8 cellular contexts compared by ENCODE assay signal in genomic region chr6:117264487-117265424, GRCh38. TPM values are rescaled to one million over a fixed set of nuclear protein-coding genes. Genes with fewer than 3 reads are reported as not detected.
DNase-seq lines count a peak whose midpoint lies in the region; ATAC-seq, FAIRE-seq and TF ChIP-seq lines count a peak whose summit lies in the region.

No MANE protein-coding gene starts in this region.

- FAIRE-seq in urothelium cell line (lab: Jason Lieb, UNC), result no peak

- TF ChIP-seq CTCF in breast epithelium (IDR thresholded peaks at IDR 0.05) (no peak), lower lobe of right lung (IDR thresholded peaks at IDR 0.05) (no peak)

- no peak for ATAC-seq in Right ventricle myocardium inferior
- peak; percentile 37 for ATAC-seq in HG03520 (IDR thresholded peaks at IDR 0.05; ENCODE audit: unreplicated experiment)
- peak; percentile 39 to 50 for ATAC-seq in lower lobe of right lung

- H3K4me3 ChIP-seq in breast epithelium (peak overlapping the region; percentile 26 to 69 (median 45)), lower lobe of right lung (peak overlapping the region; percentile 46)

- peaks cover 0 to 5% of the 10 kb centered on the region in 2 donors for H3K4me1 ChIP-seq in breast epithelium
- peaks cover 22% of the 10 kb centered on the region for H3K4me1 ChIP-seq in lower lobe of right lung

- peak; percentile 42 for DNase-seq in Right ventricle myocardium inferior (ENCODE audit: missing footprints)
- DNase-seq in cardiac septum (ENCODE audit: low spot score), result no peak
- DNase-seq in breast epithelium (ENCODE audit: low spot score in 2 of 2), result no peak
- no peak for DNase-seq in lower lobe of right lung
- DNase-seq in urothelium cell line (ENCODE audit: low spot score), result peak; percentile 37
- DNase-seq in H4 (ENCODE audit: low spot score), result no peak
- DNase-seq in effector CD4-positive, alpha-beta T cell, result no peak

- intact Hi-C loops in Right ventricle myocardium inferior (cut with DNase I) (loop anchor here (5.0 kb wide), 1 partner anchor 382 kb away; no protein-coding TSS in a partner anchor), cardiac septum (cut with DNase I) (loop anchor here (5.0 to 10.0 kb wide), 4 partner anchors 67 to 290 kb away; no protein-coding TSS in a partner anchor), breast epithelium (cut with DNase I; ENCODE audit: low total_unique reads) (loop anchor here (5.0 kb wide), 1 partner anchor 833 kb away; no protein-coding TSS in a partner anchor), lower lobe of right lung (cut with DNase I) (no loop called here)

- no peak overlapping the region for H3K27ac ChIP-seq in breast epithelium
- no peak overlapping the region for H3K27ac ChIP-seq in lower lobe of right lung

- H3K27me3 ChIP-seq in breast epithelium (peaks cover 0 to 86% of the 10 kb centered on the region in 2 donors), lower lobe of right lung (ENCODE audit: low read depth) (peaks cover 78% of the 10 kb centered on the region)

- H3K36me3 ChIP-seq in breast epithelium (no peaks in the 10 kb centered on the region), lower lobe of right lung (no peaks in the 10 kb centered on the region)

- H3K9me3 ChIP-seq in breast epithelium (no peaks in the 10 kb centered on the region), lower lobe of right lung (no peaks in the 10 kb centered on the region)

- TF ChIP-seq POLR2A in breast epithelium (IDR thresholded peaks at IDR 0.05), result no peak

RNA-seq across cellular contexts. Expression of gene VGLL2, which starts 0.6 kb away (rescaled TPM):
- total RNA-seq in Right ventricle myocardium inferior, result not detected
- total RNA-seq in cardiac septum, result 38.1 TPM
- total RNA-seq in breast epithelium, result not detected
- total RNA-seq in lower lobe of right lung, result not detected
- 0.08 and 0.50 TPM in 2 replicates for total RNA-seq in H4 (2014; rRNA removed; shearing (Covaris generic))

Comparison
In these comparisons a context has a peak if more than half of its experiments do, and no peak if none do; other contexts are left out.
1. DNase-seq: peak in Right ventricle myocardium inferior (single experiment) and urothelium cell line (single experiment); none in cardiac septum (single experiment), breast epithelium (0 of 2), lower lobe of right lung (single experiment), H4 (single experiment) and effector CD4-positive, alpha-beta T cell (single experiment).
2. RNA of gene VGLL2, which starts 0.6 kb away (total RNA-seq): 38.1 TPM in cardiac septum (single experiment); 0.08 to 0.50 TPM in H4, not detected in lower lobe of right lung (single experiment), not detected in Right ventricle myocardium inferior (single experiment) and not detected in breast epithelium; every median in the first group is over 10 times any median in the second.